ENCODE assay signal across 13 cellular contexts in genomic region chr14:51398898-51399297, GRCh38.
DNase-seq lines count a peak whose midpoint lies in the region; ATAC-seq and TF ChIP-seq lines count a peak whose summit lies in the region.
"Had no signal": no experiment of that assay in that cellular context is flagged by ENCODE, and none has a peak within 500 bp of the region (broad histone marks: within the 10 kb centered on the region; RNA-seq: fewer than 3 reads in every experiment).

No MANE protein-coding gene starts in this region.

- H3K4me3 ChIP-seq in AG10803 (ENCODE audit: low read length) (no peak overlapping the region), MG63 (no peak overlapping the region), mesenchymal stem cell (ENCODE audit: insufficient read depth in 1 of 2, low read depth in 1 of 2, low read length in 2 of 2) (no peak overlapping the region), dorsolateral prefrontal cortex (no peak overlapping the region)
- H3K4me3 ChIP-seq: coronary artery, pancreas had no signal

- peak overlapping the region; percentile 90 for H3K27ac Mint-ChIP-seq in chondrocyte (ENCODE audit: unreplicated experiment)
- no peak overlapping the region for H3K27ac Mint-ChIP-seq in T-cell
- H3K27ac Mint-ChIP-seq: CD4-positive, alpha-beta memory T cell; immature natural killer cell had no signal

- H2AK5ac ChIP-seq in mesenchymal stem cell (ENCODE audit: low read length, severe bottlenecking): peak overlapping the region; percentile 99

- H3K9me3 ChIP-seq in MG63: no peaks in the 10 kb centered on the region
- no peaks in the 10 kb centered on the region for H3K9me3 ChIP-seq in mesenchymal stem cell (ENCODE audit: control insufficient read depth, low read length)
- H3K9me3 ChIP-seq: pancreas had no signal

- H3K14ac ChIP-seq in mesenchymal stem cell (ENCODE audit: low read length in 2 of 2): peak overlapping the region in 1 of 2 experiments; percentile 78

- H3K9me3 Mint-ChIP-seq in chondrocyte (ENCODE audit: low read depth) (no peaks in the 10 kb centered on the region), T-cell (no peaks in the 10 kb centered on the region)

- peaks cover 2% of the 10 kb centered on the region for H3K79me1 ChIP-seq in mesenchymal stem cell (replicated peaks; ENCODE audit: low read length, poor library complexity, severe bottlenecking)

- H3K4me1 ChIP-seq in mesenchymal stem cell (ENCODE audit: control insufficient read depth, insufficient read depth, low read depth, low read length): peaks cover 17% of the 10 kb centered on the region

- H4K91ac ChIP-seq in mesenchymal stem cell (ENCODE audit: low read length): peak overlapping the region; percentile 98

- H3K4ac ChIP-seq in mesenchymal stem cell (ENCODE audit: low read depth in 1 of 2, low read length in 2 of 2): peak overlapping the region; percentile 84 to 87

- H2BK5ac ChIP-seq in mesenchymal stem cell (ENCODE audit: low read depth, low read length, poor library complexity, severe bottlenecking): no peak overlapping the region

- H3K27ac ChIP-seq in mesenchymal stem cell (ENCODE audit: low read length, poor library complexity, severe bottlenecking) (peak overlapping the region; percentile 79), dorsolateral prefrontal cortex (no peak overlapping the region)
- H3K27ac ChIP-seq: pancreas had no signal

- H4K8ac ChIP-seq in mesenchymal stem cell (ENCODE audit: low read length): peak overlapping the region; percentile 99

- H3K27me3 ChIP-seq in MG63 (no peaks in the 10 kb centered on the region), mesenchymal stem cell (ENCODE audit: control insufficient read depth in 1 of 2, insufficient read depth in 1 of 2, low read length in 2 of 2) (no peaks in the 10 kb centered on the region), dorsolateral prefrontal cortex (no peaks in the 10 kb centered on the region)
- H3K27me3 ChIP-seq: pancreas had no signal

- peak overlapping the region; percentile 33 for H2AFZ ChIP-seq in mesenchymal stem cell (ENCODE audit: low read depth, low read length)

- peak overlapping the region; percentile 89 for H2BK120ac ChIP-seq in mesenchymal stem cell (ENCODE audit: low read depth, low read length)

- H3K9ac ChIP-seq in mesenchymal stem cell (ENCODE audit: low read length): peak overlapping the region; percentile 71

- 18% methylated on average over 3 of the region's 4 CpGs for WGBS in mesenchymal stem cell

- no peak for ATAC-seq in GM21717 (IDR thresholded peaks at IDR 0.05; ENCODE audit: unreplicated experiment)
- ATAC-seq in T-cell (replicated peaks in 1 of 4): no peak

- H3K23ac ChIP-seq in mesenchymal stem cell (ENCODE audit: low read length in 2 of 2): peak overlapping the region in 1 of 2 experiments; percentile 75

- peak overlapping the region; percentile 50 for H3K4me2 ChIP-seq in mesenchymal stem cell (ENCODE audit: low read length, poor library complexity, severe bottlenecking)

- POLR2A ChIA-PET in T-cell (lab: Charles Lee): no interaction called here

- peak overlapping the region; percentile 82 for H2BK15ac ChIP-seq in mesenchymal stem cell (ENCODE audit: low read depth, poor library complexity, severe bottlenecking)

- H3K36me3 ChIP-seq in MG63 (no peaks in the 10 kb centered on the region), mesenchymal stem cell (ENCODE audit: control insufficient read depth in 1 of 2, insufficient read depth in 2 of 2, low read depth in 1 of 2, low read length in 2 of 2) (no peaks in the 10 kb centered on the region)
- H3K36me3 ChIP-seq: pancreas had no signal

- H3K4me3 Mint-ChIP-seq in chondrocyte (ENCODE audit: unreplicated experiment) (peak overlapping the region; percentile 4), T-cell (no peak overlapping the region)
- H3K4me3 Mint-ChIP-seq: CD4-positive, alpha-beta memory T cell; immature natural killer cell had no signal

- H2BK12ac ChIP-seq in mesenchymal stem cell (ENCODE audit: low read length in 2 of 2): peak overlapping the region; percentile 69 to 85

- CTCF ChIA-PET in T-cell (lab: Charles Lee): no interaction called here

- DNase-seq in AG10803 (ENCODE audit: low read depth) (peak; percentile 72), MG63 (peak; percentile 86), chondrocyte (ENCODE audit: low spot score) (no peak), mesenchymal stem cell (peak; percentile 82), T-cell (no peak), Ammon's horn (ENCODE audit: low spot score) (no peak), dorsolateral prefrontal cortex (no peak)
- DNase-seq: activated T-cell treated with anti-CD3 and anti-CD28 coated beads, Interleukin-2, amount 50 U/mL, for 48 hours; CD4-positive, alpha-beta memory T cell; immature natural killer cell; pancreas had no signal

- intact Hi-C loops in dorsolateral prefrontal cortex (cut with DNase I): no loop called here

- peak overlapping the region; percentile 85 to 93 for H3K18ac ChIP-seq in mesenchymal stem cell (ENCODE audit: low read depth in 1 of 2, low read length in 2 of 2)

- peak; percentile 32 for TF ChIP-seq CTCF in AG10803 (conservative IDR thresholded peaks at IDR 0.05; ENCODE audit: low read length)
- TF ChIP-seq CTCF in chondrocyte (IDR thresholded peaks at IDR 0.05): peak; percentile 21
- TF ChIP-seq CTCF in dorsolateral prefrontal cortex (IDR thresholded peaks at IDR 0.05 in 54 of 56, conservative IDR thresholded peaks at IDR 0.05 in 2 of 56; ENCODE audit: low read depth in 1 of 56, partially characterized antibody in 56 of 56): no peak

- H3K27me3 Mint-ChIP-seq in chondrocyte (ENCODE audit: low read depth): no peaks in the 10 kb centered on the region
- H3K27me3 Mint-ChIP-seq in T-cell: peaks cover 6 to 27% of the 10 kb centered on the region in 2 donors

- H3K4me1 Mint-ChIP-seq in chondrocyte (ENCODE audit: low read depth) (peaks cover 59% of the 10 kb centered on the region), T-cell (no peaks in the 10 kb centered on the region)
- H3K4me1 Mint-ChIP-seq: CD4-positive, alpha-beta memory T cell; immature natural killer cell had no signal

- H3K36me3 Mint-ChIP-seq in chondrocyte (ENCODE audit: low read depth) (no peaks in the 10 kb centered on the region), T-cell (no peaks in the 10 kb centered on the region)
- H3K36me3 Mint-ChIP-seq: CD4-positive, alpha-beta memory T cell; immature natural killer cell had no signal

Comparison
In these comparisons a context has a peak if more than half of its experiments do, and no peak if none do; other contexts are left out.
1. DNase-seq: peak in AG10803 (single experiment), MG63 (single experiment) and mesenchymal stem cell (single experiment); none in chondrocyte (single experiment), T-cell (0 of 34), Ammon's horn (single experiment) and dorsolateral prefrontal cortex (0 of 10).
2. CTCF ChIP-seq: peak in AG10803 (single experiment) and chondrocyte (single experiment); none in dorsolateral prefrontal cortex (0 of 56).